Comparison of ENCODE assay signal across 14 cellular contexts in the genomic region with DNA sequence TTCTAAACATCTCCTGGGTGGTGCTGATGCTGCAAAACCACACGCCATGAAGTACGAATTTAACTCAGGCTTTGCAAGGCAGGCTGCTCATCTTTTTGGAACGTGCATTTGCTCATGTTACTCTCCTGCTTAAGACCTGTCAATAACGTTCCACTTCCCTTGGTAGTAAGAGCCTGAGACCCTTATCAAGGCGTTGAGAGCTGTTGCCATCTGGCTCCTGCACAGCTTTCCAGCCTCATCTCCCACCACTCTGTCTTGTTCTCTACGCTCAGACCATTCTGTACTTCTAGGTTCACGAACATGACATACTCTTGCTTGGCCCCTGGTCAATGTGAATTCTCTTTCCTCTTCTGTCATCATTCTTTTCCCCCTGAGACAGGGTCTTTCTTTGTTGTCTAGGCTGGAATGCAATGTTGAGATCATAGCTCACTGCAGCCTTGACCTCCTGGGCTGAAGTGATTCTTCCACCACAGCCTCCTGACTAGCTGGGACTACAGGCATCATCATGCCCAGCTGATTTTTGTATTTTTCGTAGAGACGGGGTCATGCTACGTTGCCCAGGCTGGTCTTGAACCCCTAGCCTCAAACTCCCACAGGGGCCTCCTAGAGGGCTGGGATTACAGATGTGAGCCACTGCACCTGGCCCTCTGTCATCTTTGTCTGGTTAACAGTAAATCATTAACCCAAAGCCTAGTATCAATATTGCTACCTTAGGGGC.
DNase-seq lines count a peak whose midpoint lies in the region; ATAC-seq and TF ChIP-seq lines count a peak whose summit lies in the region.
"Had no signal": no experiment of that assay in that cellular context is flagged by ENCODE, and none has a peak within 500 bp of the region (broad histone marks: within the 10 kb centered on the region; RNA-seq: fewer than 3 reads in every experiment).

No MANE protein-coding gene starts in this region.

- no peaks in the 10 kb centered on the region for H3K4me1 Mint-ChIP-seq in stimulated activated memory B cell treated with anti-CD40 and anti-IgM and Interleukin-4, amounts not matched to agents 10 μg/mL and 1 μg/mL and 100 μg/mL, for 72 hours

- H3K27me3 Mint-ChIP-seq in stimulated activated memory B cell treated with anti-CD40 and anti-IgM and Interleukin-4, amounts not matched to agents 10 μg/mL and 1 μg/mL and 100 μg/mL, for 72 hours: peaks cover 22% of the 10 kb centered on the region

- ATAC-seq in GM18870 (IDR thresholded peaks at IDR 0.05; ENCODE audit: unreplicated experiment): peak; percentile 77
- ATAC-seq in GM19467 (IDR thresholded peaks at IDR 0.05; ENCODE audit: unreplicated experiment): peak; percentile 93
- ATAC-seq in HG02981 (IDR thresholded peaks at IDR 0.05; ENCODE audit: unreplicated experiment): peak; percentile 83
- ATAC-seq in stimulated activated memory B cell treated with anti-CD40 and anti-IgM and Interleukin-4, amounts not matched to agents 10 μg/mL and 1 μg/mL and 100 μg/mL, for 72 hours: no peak
- ATAC-seq in gastrocnemius medialis: no peak
- ATAC-seq: activated CD4-positive, CD25-positive, alpha-beta regulatory T cell treated with anti-CD3 and anti-CD28 coated beads, Interleukin-2, amount 50 U/mL, for 24 hours; K562 had no signal

- H3K9me3 Mint-ChIP-seq in stimulated activated memory B cell treated with anti-CD40 and anti-IgM and Interleukin-4, amounts not matched to agents 10 μg/mL and 1 μg/mL and 100 μg/mL, for 72 hours: no peaks in the 10 kb centered on the region

- H3K4me3 ChIP-seq in sigmoid colon (no peak overlapping the region), gastrocnemius medialis (no peak overlapping the region)
- H3K4me3 ChIP-seq: BLaER1 treated with 17β-estradiol and CSF1 and Interleukin-3, amounts not matched to agents 10 nM and 100 nM; K562 had no signal

- no peak for TF ChIP-seq EP300 in sigmoid colon (IDR thresholded peaks at IDR 0.05)

- H3K36me3 Mint-ChIP-seq in stimulated activated memory B cell treated with anti-CD40 and anti-IgM and Interleukin-4, amounts not matched to agents 10 μg/mL and 1 μg/mL and 100 μg/mL, for 72 hours: no peaks in the 10 kb centered on the region

- H3K27ac ChIP-seq in sigmoid colon (no peak overlapping the region), gastrocnemius medialis (no peak overlapping the region)
- H3K27ac ChIP-seq: BLaER1 treated with 17β-estradiol and CSF1 and Interleukin-3, amounts not matched to agents 10 nM and 100 nM had no signal

- H3K36me3 ChIP-seq in sigmoid colon (no peaks in the 10 kb centered on the region), gastrocnemius medialis (no peaks in the 10 kb centered on the region)
- H3K36me3 ChIP-seq: BLaER1 treated with 17β-estradiol and CSF1 and Interleukin-3, amounts not matched to agents 10 nM and 100 nM had no signal

- in situ Hi-C loops in gastrocnemius medialis (cut with MboI; ENCODE audit: low sequenced_read_pairs in 4 of 4): no loop called here

- H3K4me3 Mint-ChIP-seq in stimulated activated memory B cell treated with anti-CD40 and anti-IgM and Interleukin-4, amounts not matched to agents 10 μg/mL and 1 μg/mL and 100 μg/mL, for 72 hours: no peak overlapping the region

- 69 to 75% methylated on average over 10 of the region's 10 CpGs for WGBS in sigmoid colon, 2 donors

- H3K27ac Mint-ChIP-seq in stimulated activated memory B cell treated with anti-CD40 and anti-IgM and Interleukin-4, amounts not matched to agents 10 μg/mL and 1 μg/mL and 100 μg/mL, for 72 hours: no peak overlapping the region

- H3K4me1 ChIP-seq in sigmoid colon: no peaks in the 10 kb centered on the region
- H3K4me1 ChIP-seq in gastrocnemius medialis: no peaks in the 10 kb centered on the region

- DNase-seq in NCI-H2171 (lab: John Stamatoyannopoulos, UW) (peak; percentile 10), sigmoid colon (no peak), gastrocnemius medialis (no peak), NCI-H226 (no peak)
- DNase-seq: activated T-cell treated with anti-CD3 and anti-CD28 coated beads, Interleukin-2, amount 50 U/mL, for 48 hours; aorta; NCI-H187 treated with DMSO at 0.1 percent for 48 hours had no signal

- TF ChIP-seq CTCF in sigmoid colon (IDR thresholded peaks at IDR 0.05) (no peak), gastrocnemius medialis (IDR thresholded peaks at IDR 0.05 in 4 of 5, conservative IDR thresholded peaks at IDR 0.05 in 1 of 5) (no peak)

- H3K27me3 ChIP-seq in sigmoid colon (no peaks in the 10 kb centered on the region), gastrocnemius medialis (no peaks in the 10 kb centered on the region)
- H3K27me3 ChIP-seq: BLaER1 treated with 17β-estradiol and CSF1 and Interleukin-3, amounts not matched to agents 10 nM and 100 nM had no signal

- intact Hi-C loops in sigmoid colon (cut with DNase I): no loop called here
- intact Hi-C loops in gastrocnemius medialis (cut with DNase I; ENCODE audit: low total_unique reads): no loop called here

- no peak for TF ChIP-seq POLR2A in sigmoid colon (IDR thresholded peaks at IDR 0.05)
- TF ChIP-seq POLR2A in gastrocnemius medialis (IDR thresholded peaks at IDR 0.05): no peak

- no peaks in the 10 kb centered on the region for H3K9me3 ChIP-seq in sigmoid colon
- H3K9me3 ChIP-seq in gastrocnemius medialis: no peaks in the 10 kb centered on the region
- H3K9me3 ChIP-seq: BLaER1 treated with 17β-estradiol and CSF1 and Interleukin-3, amounts not matched to agents 10 nM and 100 nM had no signal

Comparison
In these comparisons a context has a peak if more than half of its experiments do, and no peak if none do; other contexts are left out.
1. ATAC-seq: peak in GM18870 (single experiment), GM19467 (single experiment) and HG02981 (single experiment); none in stimulated activated memory B cell treated with anti-CD40 and anti-IgM and Interleukin-4, amounts not matched to agents 10 μg/mL and 1 μg/mL and 100 μg/mL, for 72 hours (single experiment) and gastrocnemius medialis (0 of 2).